28 cellular contexts compared by ENCODE assay signal in the genomic region with DNA sequence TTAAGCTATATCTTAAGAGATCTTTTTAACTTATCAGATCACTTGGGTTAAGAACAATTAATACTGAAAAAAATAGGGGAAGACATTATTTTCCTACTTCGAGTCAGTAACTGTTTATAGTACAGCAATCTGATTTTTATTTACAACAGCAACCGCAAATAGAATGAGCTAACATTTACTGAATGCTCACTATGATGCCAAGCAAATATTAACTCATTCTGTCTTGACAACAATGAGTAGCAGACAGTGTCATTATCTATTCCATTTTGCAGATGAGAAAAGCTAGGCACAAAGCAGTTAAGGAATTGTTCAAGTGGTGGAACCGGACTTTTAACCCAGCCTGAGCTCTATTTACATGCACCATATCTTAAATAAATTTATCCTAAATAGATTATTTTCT.
"Had no signal": no experiment of that assay in that cellular context is flagged by ENCODE, and none has a peak within 500 bp of the region (broad histone marks: within the 10 kb centered on the region; RNA-seq: fewer than 3 reads in every experiment).

No MANE protein-coding gene starts in this region.

- H3K4me3 ChIP-seq: breast epithelium, K562, Peyer's patch, SJCRH30 had no signal

- H3K4me1 Mint-ChIP-seq: activated naive CD4-positive, alpha-beta T cell treated with anti-CD3 and anti-CD28 coated beads, Interleukin-2, amount 50 U/mL, for 24 hours had no signal

- H3K27ac ChIP-seq: breast epithelium, Peyer's patch, RWPE1, SJCRH30, VCaP had no signal

- DNase-seq: activated CD4-positive, alpha-beta T cell treated with anti-CD3 and anti-CD28 coated beads for 4 hours; activated CD4-positive, alpha-beta T cell treated with anti-CD3 and anti-CD28 coated beads, Interleukin-2, amount 50 U/mL, for 4 hours; activated CD4-positive, CD25-positive, alpha-beta regulatory T cell; activated CD8-positive, alpha-beta memory T cell treated with anti-CD3 and anti-CD28 coated beads, Interleukin-2, amount 50 U/mL, for 48 hours; activated CD8-positive, alpha-beta T cell treated with anti-CD3 and anti-CD28 coated beads, Interleukin-2, amount 10 ng/mL, durations not matched to agents 7 days and 5 days; activated effector memory CD4-positive, alpha-beta T cell treated with Interleukin-2 at 50 U/mL for 16 hours; activated naive CD4-positive, alpha-beta T cell; activated T-cell treated with anti-CD3 and anti-CD28 coated beads, Interleukin-2, amount 50 U/mL, for 1 hour; aorta; caudate nucleus; Karpas-422; NCI-H1105 treated with DMSO at 0.1 percent for 48 hours; NCI-H1436 treated with DMSO at 0.1 percent for 48 hours; NCI-H2107; NCI-H2171 treated with DMSO at 0.1 percent for 48 hours; NCI-H526 treated with DMSO at 0.1 percent for 48 hours; NK-92 treated with Interleukin-12 subunit alpha and Interleukin-12 subunit beta, amount 100 ng/mL, for 24 hours; OCI-M1; Peyer's patch; Right ventricle myocardium superior; SJCRH30; SK-N-SH; T-helper 1 cell had no signal

- H3K36me3 ChIP-seq: breast epithelium, Peyer's patch had no signal

- H3K9ac ChIP-seq: SK-N-SH had no signal

- H3K36me3 Mint-ChIP-seq: activated naive CD4-positive, alpha-beta T cell treated with anti-CD3 and anti-CD28 coated beads, Interleukin-2, amount 50 U/mL, for 24 hours had no signal

- H3K9me3 Mint-ChIP-seq: activated naive CD4-positive, alpha-beta T cell treated with anti-CD3 and anti-CD28 coated beads, Interleukin-2, amount 50 U/mL, for 24 hours had no signal

- H3K4me1 ChIP-seq: breast epithelium, Peyer's patch, SJCRH30 had no signal

- ATAC-seq: activated CD8-positive, alpha-beta T cell treated with anti-CD3 and anti-CD28 coated beads, Interleukin-2, amount 10 ng/mL, durations not matched to agents 7 days and 5 days; K562 had no signal

- H3K27ac Mint-ChIP-seq: activated CD8-positive, alpha-beta T cell treated with anti-CD3 and anti-CD28 coated beads, Interleukin-2, amount 10 ng/mL, durations not matched to agents 7 days and 5 days; activated naive CD4-positive, alpha-beta T cell treated with anti-CD3 and anti-CD28 coated beads, Interleukin-2, amount 50 U/mL, for 24 hours had no signal

- H3K27me3 ChIP-seq: breast epithelium, Peyer's patch had no signal

- H3K4me2 ChIP-seq: SK-N-SH had no signal

- H3K9me3 ChIP-seq: breast epithelium, Peyer's patch, SJCRH30, SK-N-SH had no signal

- H3K4me3 Mint-ChIP-seq: activated CD8-positive, alpha-beta T cell treated with anti-CD3 and anti-CD28 coated beads, Interleukin-2, amount 10 ng/mL, durations not matched to agents 7 days and 5 days; activated naive CD4-positive, alpha-beta T cell treated with anti-CD3 and anti-CD28 coated beads, Interleukin-2, amount 50 U/mL, for 24 hours had no signal
